Comparison of ENCODE assay signal across 15 cellular contexts in the genomic region with DNA sequence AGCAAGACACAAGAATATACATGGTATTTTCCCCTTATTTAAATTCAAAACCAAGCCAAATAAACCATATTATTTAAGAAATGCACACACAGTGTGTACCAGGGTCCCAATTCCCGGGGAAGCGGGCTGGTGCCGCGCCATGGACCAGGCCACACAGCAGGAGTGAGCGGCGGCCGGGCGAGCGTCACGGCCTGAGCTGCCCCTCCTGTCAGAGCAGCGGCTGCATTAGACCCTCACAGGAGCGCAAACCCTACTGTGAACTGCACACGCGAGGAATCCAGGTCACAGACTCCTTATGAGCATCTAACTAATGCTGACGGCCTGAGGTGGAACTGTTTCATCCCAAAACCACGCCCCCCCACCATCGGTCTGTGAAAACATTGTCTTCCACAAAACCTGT.
DNase-seq lines count a peak whose midpoint lies in the region; ATAC-seq, FAIRE-seq and TF ChIP-seq lines count a peak whose summit lies in the region.
"Had no signal": no experiment of that assay in that cellular context is flagged by ENCODE, and none has a peak within 500 bp of the region (broad histone marks: within the 10 kb centered on the region; RNA-seq: fewer than 3 reads in every experiment).

No MANE protein-coding gene starts in this region.

- H3K27ac ChIP-seq in SK-N-MC (peak overlapping the region; percentile 56; the same call in 1 of the 2 replicates), esophagus muscularis mucosa (replicated peaks in 1 of 4) (no peak overlapping the region)
- H3K27ac ChIP-seq: BLaER1 had no signal

- H3K9ac ChIP-seq in SK-N-MC (ENCODE audit: insufficient read length), result no peak overlapping the region
- H3K9ac ChIP-seq: BLaER1 had no signal

- H3K9me3 ChIP-seq in SK-N-MC (ENCODE audit: low read depth, low read length) (no peaks in the 10 kb centered on the region), esophagus muscularis mucosa (no peaks in the 10 kb centered on the region)
- H3K9me3 ChIP-seq: HAP-1 had no signal

- intact Hi-C loops in esophagus muscularis mucosa (cut with DNase I), result no loop called here

- TF ChIP-seq CTCF in esophagus muscularis mucosa (IDR thresholded peaks at IDR 0.05), result no peak
- no peak for TF ChIP-seq CTCF in omental fat pad (IDR thresholded peaks at IDR 0.05)

- H3K27me3 ChIP-seq in esophagus muscularis mucosa, result no peaks in the 10 kb centered on the region
- H3K27me3 ChIP-seq: BLaER1 had no signal

- TF ChIP-seq POLR2A in esophagus muscularis mucosa (IDR thresholded peaks at IDR 0.05; ENCODE audit: low read depth) (no peak), GM12892 (IDR thresholded peaks at IDR 0.05; ENCODE audit: low read depth, low read length) (no peak)

- no peak for ATAC-seq in HG03439 (IDR thresholded peaks at IDR 0.05; ENCODE audit: unreplicated experiment)
- ATAC-seq in omental fat pad (ENCODE audit: low FRiP score), result no peak

- H3K4me3 ChIP-seq in SK-N-MC (no peak overlapping the region), esophagus muscularis mucosa (no peak overlapping the region)
- H3K4me3 ChIP-seq: BLaER1, HAP-1 had no signal

- no peaks in the 10 kb centered on the region for H3K4me1 ChIP-seq in esophagus muscularis mucosa
- H3K4me1 ChIP-seq: HAP-1 had no signal

- no peak for FAIRE-seq in GM12892 (lab: Jason Lieb, UNC)
- FAIRE-seq: H1, HTR-8/SVneo had no signal

- DNase-seq in D341Med (ENCODE audit: low spot score) (peak; percentile 36), SK-N-MC (ENCODE audit: low read depth, low spot score) (no peak), esophagus muscularis mucosa (ENCODE audit: extremely low spot score) (peak; percentile 37), retina (peak; percentile 56), NCI-H510A (lab: John Stamatoyannopoulos, UW) (no peak), omental fat pad (ENCODE audit: low spot score) (no peak), GM12892 (ENCODE audit: insufficient read length) (no peak)
- DNase-seq: 8988T; CD4-positive, alpha-beta memory T cell; GF-D8 had no signal

- H3K36me3 ChIP-seq in SK-N-MC (ENCODE audit: insufficient read depth, low read length) (no peaks in the 10 kb centered on the region), esophagus muscularis mucosa (peaks cover 0 to 4% (median 0%) of the 10 kb centered on the region in 4 donors)
- H3K36me3 ChIP-seq: HAP-1 had no signal

- 94% methylated on average over 17 of the region's 17 CpGs for WGBS in esophagus muscularis mucosa

- no peak for TF ChIP-seq EP300 in esophagus muscularis mucosa (IDR thresholded peaks at IDR 0.05)

Comparison
In these comparisons a context has a peak if more than half of its experiments do, and no peak if none do; other contexts are left out.
1. DNase-seq: peak in D341Med (single experiment), esophagus muscularis mucosa (single experiment) and retina (single experiment); none in SK-N-MC (single experiment), NCI-H510A (single experiment), omental fat pad (single experiment) and GM12892 (single experiment).